Comparison of ENCODE assay signal across 8 cellular contexts in genomic region chr15:43492266-43492665, GRCh38. TPM values are rescaled to one million over a fixed set of nuclear protein-coding genes. Genes with fewer than 3 reads are reported as not detected.
A peak's percentile ranks its signal among the peaks of the same experiment; 100 is the strongest.
DNase-seq lines count a peak whose midpoint lies in the region; ATAC-seq, FAIRE-seq and TF ChIP-seq lines count a peak whose summit lies in the region.

No MANE protein-coding gene starts in this region.

- no peaks in the 10 kb centered on the region for H3K9me1 ChIP-seq in endothelial cell of umbilical vein (replicated peaks; ENCODE audit: control insufficient read depth, extremely low read depth, insufficient read depth, low read length)

- H3K79me2 ChIP-seq in OCI-LY7 (ENCODE audit: insufficient read depth, low read depth, low read length) = peaks cover 13% of the 10 kb centered on the region; the same call in 1 of the 2 replicates
- peaks cover 5% of the 10 kb centered on the region for H3K79me2 ChIP-seq in endothelial cell of umbilical vein (ENCODE audit: control insufficient read depth, insufficient read depth, low read length)

- no peaks in the 10 kb centered on the region for H3K9me3 ChIP-seq in ES-I3 (ENCODE audit: control insufficient read depth, insufficient read depth, low read length)
- H3K9me3 ChIP-seq in OCI-LY7 (ENCODE audit: low read length) = no peaks in the 10 kb centered on the region
- no peaks in the 10 kb centered on the region for H3K9me3 ChIP-seq in endothelial cell of umbilical vein (replicated peaks; ENCODE audit: control insufficient read depth, insufficient read depth, low read length)
- H3K9me3 ChIP-seq in pancreas = no peaks in the 10 kb centered on the region

- FAIRE-seq in endothelial cell of umbilical vein (lab: Jason Lieb, UNC) = no peak
- no peak for FAIRE-seq in pancreas (lab: Jason Lieb, UNC)

- no peak for TF ChIP-seq CTCF in OCI-LY7 (conservative IDR thresholded peaks at IDR 0.05; ENCODE audit: low read length)
- TF ChIP-seq CTCF in endothelial cell of umbilical vein (IDR thresholded peaks at IDR 0.05; ENCODE audit: extremely low read depth in 1 of 2, insufficient read depth in 1 of 2, low read depth in 1 of 2, low read length in 2 of 2) = no peak
- no peak for TF ChIP-seq CTCF in pancreas (IDR thresholded peaks at IDR 0.05)
- no peak for TF ChIP-seq CTCF in GM13977 (IDR thresholded peaks at IDR 0.05; ENCODE audit: extremely low read depth, insufficient read depth, missing control alignments)

- POLR2A ChIA-PET in OCI-LY7 (lab: Charles Lee) (interaction anchor here (0.7 to 3.0 kb wide), 3 partner anchors 19 to 311 kb away, joined by 3 to 14 read pairs (median 3); no protein-coding TSS in a partner anchor), endothelial cell of umbilical vein (lab: Charles Lee) (interaction anchor here (1.3 kb wide), 1 partner anchor 19 kb away, joined by 6 read pairs; no protein-coding TSS in a partner anchor)

- in situ Hi-C loops in KBM-7 (cut with MboI; ENCODE audit: low pct_unique_long_range_greater_than_20kb, low sequenced_read_pairs) (no loop called here), GM13977 (cut with MboI; ENCODE audit: low pct_unique_long_range_greater_than_20kb, low sequenced_read_pairs, unreplicated experiment) (no loop called here)

- peak overlapping the region; percentile 95 for H2AFZ ChIP-seq in OCI-LY7 (ENCODE audit: low read length)
- peak overlapping the region; percentile 63 for H2AFZ ChIP-seq in endothelial cell of umbilical vein (ENCODE audit: low read depth, low read length)

- no TSS peak for BruUV-seq in OCI-LY7 (replicated peaks; lab: Mats Ljungman, UMichigan)
- BruUV-seq in endothelial cell of umbilical vein (replicated peaks; lab: Mats Ljungman, UMichigan) = TSS peak; percentile 32

- H3K9ac ChIP-seq in ES-I3 (ENCODE audit: low read depth, low read length) (peak overlapping the region; percentile 96), endothelial cell of umbilical vein (replicated peaks; ENCODE audit: extremely low read depth, insufficient read depth, low read length) (peak overlapping the region; percentile 77)

- TF ChIP-seq POLR2A in endothelial cell of umbilical vein (IDR thresholded peaks at IDR 0.05; ENCODE audit: low read depth, low read length) = no peak

- H4K20me1 ChIP-seq in OCI-LY7 (ENCODE audit: insufficient read depth, low read length) (no peaks in the 10 kb centered on the region), endothelial cell of umbilical vein (replicated peaks; ENCODE audit: control insufficient read depth, extremely low read depth, insufficient read depth, low read length) (no peaks in the 10 kb centered on the region)

- H3K36me3 ChIP-seq in ES-I3 (ENCODE audit: insufficient read depth, low read length) = peaks cover 5% of the 10 kb centered on the region; the same call in 1 of the 2 replicates
- peaks cover 42% of the 10 kb centered on the region for H3K36me3 ChIP-seq in OCI-LY7 (ENCODE audit: insufficient read depth, low read length)
- H3K36me3 ChIP-seq in endothelial cell of umbilical vein (ENCODE audit: control insufficient read depth in 2 of 2, extremely low read depth in 1 of 2, insufficient read depth in 2 of 2, low read length in 2 of 2) = peaks cover 3 to 7% of the 10 kb centered on the region in 2 experiments
- no peaks in the 10 kb centered on the region for H3K36me3 ChIP-seq in pancreas

- dilution Hi-C loops in endothelial cell of umbilical vein (cut with MboI; ENCODE audit: extremely low pct_ligation_motif_present, low sequenced_read_pairs) = no loop called here

- H3K27ac ChIP-seq in OCI-LY7 (ENCODE audit: low read depth, low read length, poor library complexity, severe bottlenecking) (no peak overlapping the region), endothelial cell of umbilical vein (ENCODE audit: insufficient read depth, low read depth, low read length) (peak overlapping the region; percentile 45), pancreas (peak overlapping the region in 3 of 4 donors; percentile 43 to 70 (median 66))

- DNase-seq in OCI-LY7 (ENCODE audit: low spot score) (peak; percentile 25), endothelial cell of umbilical vein (ENCODE audit: low read depth, low spot score) (peak; percentile 27), pancreas (no peak), KBM-7 (no peak), GM13977 (ENCODE audit: low spot score) (no peak)

- H3K4me3 ChIP-seq in OCI-LY7 (ENCODE audit: low read depth, low read length, poor library complexity, severe bottlenecking) (peak overlapping the region; percentile 79), endothelial cell of umbilical vein (replicated peaks in 1 of 3; ENCODE audit: insufficient read depth in 1 of 3, low read depth in 1 of 3, low read length in 3 of 3) (peak overlapping the region; percentile 76 to 83 (median 76)), pancreas (peak overlapping the region; percentile 49 to 78 (median 74))

- no peaks in the 10 kb centered on the region for H3K9me2 ChIP-seq in OCI-LY7 (ENCODE audit: insufficient read depth, low read length)

- 4 to 8% methylated on average over 7 of the region's 7 CpGs for WGBS in pancreas, 2 donors

- CTCF ChIA-PET in OCI-LY7 (lab: Charles Lee; ENCODE audit: unreplicated experiment) = no interaction called here
- CTCF ChIA-PET in endothelial cell of umbilical vein (lab: Charles Lee) = interaction anchor here (1.0 to 3.7 kb wide), 4 partner anchors 9 to 51 kb away, joined by 5 to 21 read pairs (median 13); no protein-coding TSS in a partner anchor

- peaks cover 4% of the 10 kb centered on the region; the same call in 1 of the 2 replicates for H3K4me1 ChIP-seq in ES-I3 (ENCODE audit: insufficient read depth, low read length)
- H3K4me1 ChIP-seq in OCI-LY7 (ENCODE audit: insufficient read depth, low read length, poor library complexity, severe bottlenecking) = peaks cover 14% of the 10 kb centered on the region
- H3K4me1 ChIP-seq in endothelial cell of umbilical vein (ENCODE audit: control insufficient read depth, extremely low read depth, insufficient read depth, low read length) = peaks cover 18% of the 10 kb centered on the region
- peaks cover 0 to 5% (median 5%) of the 10 kb centered on the region in 3 donors for H3K4me1 ChIP-seq in pancreas

- intact Hi-C loops in OCI-LY7 (cut with micrococcal nuclease; ENCODE audit: unreplicated experiment) (no loop called here), endothelial cell of umbilical vein (cut with micrococcal nuclease) (no loop called here), pancreas (cut with DNase I) (no loop called here)

- H3K4me2 ChIP-seq in OCI-LY7 (ENCODE audit: low read length) (peak overlapping the region; percentile 70), endothelial cell of umbilical vein (ENCODE audit: insufficient read depth, low read length) (peak overlapping the region; percentile 70)

- ATAC-seq in pancreas (peak in 1 of 4 donors; percentile 2), GM18520 (IDR thresholded peaks at IDR 0.05; ENCODE audit: unreplicated experiment) (no peak), GM18867 (IDR thresholded peaks at IDR 0.05; ENCODE audit: unreplicated experiment) (no peak)

- H3K27me3 ChIP-seq in endothelial cell of umbilical vein (ENCODE audit: control insufficient read depth in 2 of 2, insufficient read depth in 2 of 2, low read length in 2 of 2) (no peaks in the 10 kb centered on the region), pancreas (no peaks in the 10 kb centered on the region)

TF ChIP-seq in endothelial cell of umbilical vein, 7 proteins besides CTCF, POLR2A, EP300 and RAD21:
- TF ChIP-seq GATA2 (IDR thresholded peaks at IDR 0.05; ENCODE audit: insufficient read depth, insufficient read length, low read depth, low read length) (no peak), EZH2 (IDR thresholded peaks at IDR 0.05; ENCODE audit: borderline replicate concordance, low read depth, low read length, severe bottlenecking) (no peak), MAX (IDR thresholded peaks at IDR 0.05; ENCODE audit: insufficient read depth, insufficient read length) (no peak), POLR2AphosphoS5 (IDR thresholded peaks at IDR 0.05; ENCODE audit: insufficient read depth, low read depth, low read length) (no peak), MYC (IDR thresholded peaks at IDR 0.05; ENCODE audit: low read depth, low read length) (no peak), FOS (IDR thresholded peaks at IDR 0.05; ENCODE audit: borderline replicate concordance, insufficient read depth, low read length) (no peak), JUN (IDR thresholded peaks at IDR 0.05; ENCODE audit: borderline replicate concordance, insufficient read depth, insufficient read length, low read depth) (no peak)

RNA-seq across cellular contexts. Expression of gene TP53BP1, which starts 0.7 kb away (rescaled TPM):
- total RNA-seq in OCI-LY7 (2014; rRNA removed; shearing (Covaris generic)) = 69.3 and 88.1 TPM in 2 replicates
- total RNA-seq in OCI-LY7 (2022) (51.8 and 55.1 TPM in 2 replicates), endothelial cell of umbilical vein (59.5 and 60.2 TPM in 2 replicates), pancreas (10 to 100 TPM; 12.6 to 31.8 (median 15.2) TPM)
- polyA plus RNA-seq in endothelial cell of umbilical vein (27.2 and 28.1 TPM in 2 replicates), pancreas (10 to 100 TPM; 12.4 to 19.0 TPM)
- polyA plus RNA-seq in endothelial cell of umbilical vein (2011; cell fraction: cytosol; rRNA removed) = 32.1 and 40.3 TPM in 2 replicates
- polyA plus RNA-seq in endothelial cell of umbilical vein (2011; cell fraction: nucleus; rRNA removed) = 140 and 142 TPM in 2 replicates
- polyA plus RNA-seq in endothelial cell of umbilical vein (2012) = 27.9 and 32.6 TPM in 2 replicates
- polyA minus RNA-seq in endothelial cell of umbilical vein = 116 and 142 TPM in 2 replicates
- polyA minus RNA-seq in endothelial cell of umbilical vein (2011; cell fraction: cytosol; rRNA and poly(A)+ RNA removed) = 24.2 TPM
- polyA minus RNA-seq in endothelial cell of umbilical vein (2011; cell fraction: nucleus; rRNA and poly(A)+ RNA removed) = 79.5 and 111 TPM in 2 replicates

RNA-seq across cellular contexts. Expression of gene MAP1A, which starts 25.1 kb away (rescaled TPM):
- total RNA-seq in OCI-LY7 (2014; rRNA removed; shearing (Covaris generic)) = 3.8 and 4.0 TPM in 2 replicates
- total RNA-seq in OCI-LY7 (2022) (2.7 and 3.3 TPM in 2 replicates), endothelial cell of umbilical vein (2.1 and 4.8 TPM in 2 replicates), pancreas (1 to 10 TPM in 3 of 6 donors, under 1 TPM in 3; 0.59 to 4.1 (median 1.6) TPM)
- polyA plus RNA-seq in endothelial cell of umbilical vein (0.68 and 0.78 TPM in 2 replicates), pancreas (1 to 10 TPM; 1.3 to 1.7 TPM)
- polyA plus RNA-seq in endothelial cell of umbilical vein (2011; cell fraction: cytosol; rRNA removed) = 0.87 TPM in 2 replicates
- 0.62 and 0.77 TPM in 2 replicates for polyA plus RNA-seq in endothelial cell of umbilical vein (2011; cell fraction: nucleus; rRNA removed)
- polyA plus RNA-seq in endothelial cell of umbilical vein (2012) = 1.6 and 4.4 TPM in 2 replicates
- 3.2 TPM in 2 replicates for polyA minus RNA-seq in endothelial cell of umbilical vein
- 1.8 TPM for polyA minus RNA-seq in endothelial cell of umbilical vein (2011; cell fraction: cytosol; rRNA and poly(A)+ RNA removed)
- polyA minus RNA-seq in endothelial cell of umbilical vein (2011; cell fraction: nucleus; rRNA and poly(A)+ RNA removed) = 0.72 and 1.3 TPM in 2 replicates

Comparison
In these comparisons a context has a peak if more than half of its experiments do, and no peak if none do; other contexts are left out.
1. DNase-seq: peak in OCI-LY7 (single experiment) and endothelial cell of umbilical vein (single experiment); none in pancreas (0 of 6), KBM-7 (single experiment) and GM13977 (single experiment).
2. Peak in every context shown above with its lines, with median percentiles within 50 percentile points of each other: H3K4me3 ChIP-seq.